Comparison of ENCODE assay signal across 10 cellular contexts in the genomic region with DNA sequence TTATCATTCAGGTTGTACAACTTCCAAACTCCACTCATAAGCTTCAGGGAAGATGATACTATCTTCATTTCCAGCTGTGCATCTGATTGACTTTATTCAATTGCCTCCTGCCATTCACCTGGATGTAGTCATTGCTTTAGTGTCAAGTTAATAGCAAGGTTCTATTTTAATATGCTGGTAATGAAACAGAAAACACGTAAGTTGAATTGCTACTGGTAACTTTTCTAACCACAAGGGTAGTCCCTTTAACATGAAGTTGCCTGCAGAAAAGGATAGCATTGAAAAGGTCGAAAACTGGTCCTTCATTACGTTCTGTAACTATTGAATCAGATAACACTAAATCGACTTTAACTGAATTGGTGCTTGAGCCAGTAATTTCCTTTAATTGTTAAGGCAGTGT.
"Had no signal": no experiment of that assay in that cellular context is flagged by ENCODE, and none has a peak within 500 bp of the region (broad histone marks: within the 10 kb centered on the region; RNA-seq: fewer than 3 reads in every experiment).

No MANE protein-coding gene starts in this region.

- H3K4me3 ChIP-seq: GM23248, GM23338, HAP-1 had no signal

- ATAC-seq: GM23338, HCT116 had no signal

- H3K4me2 ChIP-seq: GM23338 had no signal

- H2AFZ ChIP-seq: GM23248, GM23338 had no signal

- DNase-seq: GM23248, GOT3, H7, H9, HCEC 1CT, HFFc6 had no signal

- H3K36me3 ChIP-seq: HAP-1 had no signal

- H3K27ac ChIP-seq: GM23248 had no signal

- H3K9ac ChIP-seq: GM23248 had no signal

- H3K9me3 ChIP-seq: HAP-1 had no signal

- FAIRE-seq: H54 had no signal
